In genomic region chr5:173091981-173092380, GRCh38 we compare ENCODE assay signal across 22 cellular contexts. TPM values are rescaled to one million over a fixed set of nuclear protein-coding genes. Genes with fewer than 3 reads are reported as not detected.
DNase-seq lines count a peak whose midpoint lies in the region; ATAC-seq, FAIRE-seq and TF ChIP-seq lines count a peak whose summit lies in the region.
"Had no signal": no experiment of that assay in that cellular context is flagged by ENCODE, and none has a peak within 500 bp of the region (broad histone marks: within the 10 kb centered on the region; RNA-seq: fewer than 3 reads in every experiment).

No MANE protein-coding gene starts in this region.

- POLR2A ChIA-PET in activated CD4-positive, alpha-beta T cell treated with anti-CD3 and anti-CD28 coated beads for 36 hours (lab: Charles Lee) = no interaction called here
- POLR2A ChIA-PET in GM12878 (lab: Charles Lee) = interaction anchor here (0.8 kb wide), 1 partner anchor 54 kb away, joined by 4 read pairs; no protein-coding TSS in a partner anchor

- no peak for TF ChIP-seq RAD21 in GM12878 (IDR thresholded peaks at IDR 0.05; ENCODE audit: insufficient read depth, low read depth, low read length)

- no peak overlapping the region for H3K9ac ChIP-seq in GM12878 (ENCODE audit: control insufficient read depth, insufficient read depth, low read length)
- H3K9ac ChIP-seq: BLaER1 treated with 17β-estradiol and CSF1 and Interleukin-3, amounts not matched to agents 10 nM and 100 nM had no signal

- no peak overlapping the region for H2AFZ ChIP-seq in GM12878 (ENCODE audit: control insufficient read depth, low read depth, low read length)

- H3K4me1 Mint-ChIP-seq in activated CD4-positive, alpha-beta T cell treated with anti-CD3 and anti-CD28 coated beads for 36 hours = peaks cover 39% of the 10 kb centered on the region
- peaks cover 19% of the 10 kb centered on the region for H3K4me1 Mint-ChIP-seq in T-helper 17 cell
- H3K4me1 Mint-ChIP-seq in stimulated activated effector memory CD8-positive, alpha-beta T cell treated with anti-CD3 and anti-CD28 coated beads, Interleukin-12 subunit alpha, Interleukin-12 subunit beta, amount 100 ng/mL, for 72 hours = peaks cover 23% of the 10 kb centered on the region

- no peaks in the 10 kb centered on the region for H3K27me3 ChIP-seq in GM12878 (replicated peaks in 1 of 2; ENCODE audit: control insufficient read depth in 2 of 2, insufficient read depth in 2 of 2, low read length in 1 of 2)
- no peaks in the 10 kb centered on the region for H3K27me3 ChIP-seq in gastrocnemius medialis
- H3K27me3 ChIP-seq: BLaER1 treated with 17β-estradiol and CSF1 and Interleukin-3, amounts not matched to agents 10 nM and 100 nM had no signal

- RAD21 ChIA-PET in GM12878 (lab: Charles Lee; ENCODE audit: unreplicated experiment) = no interaction called here

- H3K4me2 ChIP-seq in GM12878 (ENCODE audit: control insufficient read depth, insufficient read depth) = no peak overlapping the region
- H3K4me2 ChIP-seq: A549; BLaER1 treated with 17β-estradiol and CSF1 and Interleukin-3, amounts not matched to agents 10 nM and 100 nM had no signal

- H3K9me3 ChIP-seq in T-helper 17 cell (ENCODE audit: control insufficient read depth, low read length, poor library complexity, severe bottlenecking) = no peaks in the 10 kb centered on the region
- H3K9me3 ChIP-seq in GM12878 (replicated peaks; ENCODE audit: control insufficient read depth, insufficient read depth, low read length) = no peaks in the 10 kb centered on the region
- no peaks in the 10 kb centered on the region for H3K9me3 ChIP-seq in gastrocnemius medialis
- H3K9me3 ChIP-seq: A549; BLaER1 treated with 17β-estradiol and CSF1 and Interleukin-3, amounts not matched to agents 10 nM and 100 nM; Caco-2 had no signal

- H3K4me3 Mint-ChIP-seq in activated CD4-positive, alpha-beta T cell treated with anti-CD3 and anti-CD28 coated beads for 36 hours = no peak overlapping the region
- no peak overlapping the region for H3K4me3 Mint-ChIP-seq in T-helper 17 cell
- H3K4me3 Mint-ChIP-seq in stimulated activated effector memory CD8-positive, alpha-beta T cell treated with anti-CD3 and anti-CD28 coated beads, Interleukin-12 subunit alpha, Interleukin-12 subunit beta, amount 100 ng/mL, for 72 hours = no peak overlapping the region
- H3K4me3 Mint-ChIP-seq: B cell; CD4-positive, alpha-beta T cell; CD8-positive, alpha-beta T cell had no signal

- no peaks in the 10 kb centered on the region for H3K79me2 ChIP-seq in GM12878 (ENCODE audit: control insufficient read depth, insufficient read depth, low read length)

- H3K36me3 Mint-ChIP-seq in activated CD4-positive, alpha-beta T cell treated with anti-CD3 and anti-CD28 coated beads for 36 hours (ENCODE audit: low read depth) = peaks cover 12% of the 10 kb centered on the region
- peaks cover 2% of the 10 kb centered on the region for H3K36me3 Mint-ChIP-seq in T-helper 17 cell (ENCODE audit: low read depth)
- H3K36me3 Mint-ChIP-seq in stimulated activated effector memory CD8-positive, alpha-beta T cell treated with anti-CD3 and anti-CD28 coated beads, Interleukin-12 subunit alpha, Interleukin-12 subunit beta, amount 100 ng/mL, for 72 hours = peaks cover 49% of the 10 kb centered on the region

- ATAC-seq in activated CD4-positive, alpha-beta T cell treated with anti-CD3 and anti-CD28 coated beads for 36 hours = peak; percentile 51
- ATAC-seq in T-helper 17 cell (no peak), GM12878 (no peak), gastrocnemius medialis (no peak)
- ATAC-seq in stimulated activated effector memory CD8-positive, alpha-beta T cell treated with anti-CD3 and anti-CD28 coated beads, Interleukin-12 subunit alpha, Interleukin-12 subunit beta, amount 100 ng/mL, for 72 hours = peak; percentile 59
- ATAC-seq: A549; CD8-positive, alpha-beta T cell had no signal

- 86% methylated on average over 5 of the region's 5 CpGs for WGBS in GM12878 (ENCODE audit: insufficient coverage, insufficient replicate concordance, low lambda C conversion rate, missing lambda C conversion rate)

- H3K27me3 Mint-ChIP-seq in activated CD4-positive, alpha-beta T cell treated with anti-CD3 and anti-CD28 coated beads for 36 hours = no peaks in the 10 kb centered on the region
- no peaks in the 10 kb centered on the region for H3K27me3 Mint-ChIP-seq in T-helper 17 cell
- H3K27me3 Mint-ChIP-seq: B cell; CD4-positive, alpha-beta T cell had no signal

- H3K27ac ChIP-seq in GM12878 (ENCODE audit: control insufficient read depth, insufficient read depth) = no peak overlapping the region
- no peak overlapping the region for H3K27ac ChIP-seq in gastrocnemius medialis
- H3K27ac ChIP-seq: 22Rv1; A549; BLaER1 treated with 17β-estradiol and CSF1 and Interleukin-3, amounts not matched to agents 10 nM and 100 nM; C4-2B had no signal

- no peak overlapping the region for H3K4me3 ChIP-seq in GM12878
- no peak overlapping the region for H3K4me3 ChIP-seq in gastrocnemius medialis
- H3K4me3 ChIP-seq: A549; BLaER1 treated with 17β-estradiol and CSF1 and Interleukin-3, amounts not matched to agents 10 nM and 100 nM had no signal

- SMC1A ChIA-PET in GM12878 (lab: Charles Lee; ENCODE audit: uncharacterized antibody, unreplicated experiment) = interaction anchor here (1.0 kb wide), 1 partner anchor 35 kb away, joined by 3 read pairs; no protein-coding TSS in a partner anchor

- H3K9me3 Mint-ChIP-seq in activated CD4-positive, alpha-beta T cell treated with anti-CD3 and anti-CD28 coated beads for 36 hours (ENCODE audit: low read depth) = no peaks in the 10 kb centered on the region
- H3K9me3 Mint-ChIP-seq in stimulated activated effector memory CD8-positive, alpha-beta T cell treated with anti-CD3 and anti-CD28 coated beads, Interleukin-12 subunit alpha, Interleukin-12 subunit beta, amount 100 ng/mL, for 72 hours = no peaks in the 10 kb centered on the region
- H3K9me3 Mint-ChIP-seq: CD4-positive, alpha-beta T cell; CD8-positive, alpha-beta T cell had no signal

- H4K20me1 ChIP-seq in GM12878 (ENCODE audit: control insufficient read depth, insufficient read depth) = no peaks in the 10 kb centered on the region

- no peak for FAIRE-seq in GM12878 (lab: Jason Lieb, UNC)
- FAIRE-seq: A549, D721Med, GM12891, GM19239 had no signal

- in situ Hi-C loops in GM12878 (cut with MboI) = no loop called here
- in situ Hi-C loops in gastrocnemius medialis (cut with MboI; ENCODE audit: low sequenced_read_pairs in 4 of 4) = no loop called here

- no peak overlapping the region for H3K27ac Mint-ChIP-seq in activated CD4-positive, alpha-beta T cell treated with anti-CD3 and anti-CD28 coated beads for 36 hours
- H3K27ac Mint-ChIP-seq in T-helper 17 cell = peak overlapping the region; percentile 49
- H3K27ac Mint-ChIP-seq in stimulated activated effector memory CD8-positive, alpha-beta T cell treated with anti-CD3 and anti-CD28 coated beads, Interleukin-12 subunit alpha, Interleukin-12 subunit beta, amount 100 ng/mL, for 72 hours = no peak overlapping the region
- H3K27ac Mint-ChIP-seq: B cell; CD8-positive, alpha-beta T cell had no signal

- TF ChIP-seq EP300 in GM12878 (IDR thresholded peaks at IDR 0.05; ENCODE audit: borderline replicate concordance in 1 of 2, control insufficient read depth in 1 of 2, low read depth in 2 of 2, low read length in 2 of 2) = no peak

- no TSS peak for BruUV-seq in GM12878 (replicated peaks; lab: Mats Ljungman, UMichigan)

- H3K4me1 ChIP-seq in GM12878 (ENCODE audit: control insufficient read depth, insufficient read depth, low read length) = no peaks in the 10 kb centered on the region
- H3K4me1 ChIP-seq in gastrocnemius medialis = peaks cover 20 to 30% of the 10 kb centered on the region in 2 donors

- no peak for TF ChIP-seq CTCF in GM12878 (IDR thresholded peaks at IDR 0.05 in 2 of 3, conservative IDR thresholded peaks at IDR 0.05 in 1 of 3; ENCODE audit: control insufficient read depth in 2 of 3, extremely low read depth in 1 of 3, insufficient read depth in 1 of 3, low read depth in 3 of 3, low read length in 3 of 3)
- TF ChIP-seq CTCF in gastrocnemius medialis (IDR thresholded peaks at IDR 0.05 in 4 of 5, conservative IDR thresholded peaks at IDR 0.05 in 1 of 5) = no peak

- H3K36me3 ChIP-seq in GM12878 (ENCODE audit: control insufficient read depth in 2 of 2, insufficient read depth in 2 of 2, low read length in 1 of 2) (no peaks in the 10 kb centered on the region), gastrocnemius medialis (peaks cover 0 to 23% of the 10 kb centered on the region in 2 donors)

- TF ChIP-seq POLR2A in GM12878 (IDR thresholded peaks at IDR 0.05; ENCODE audit: low read depth, low read length) = no peak
- no peak for TF ChIP-seq POLR2A in gastrocnemius medialis (IDR thresholded peaks at IDR 0.05)

- CTCF ChIA-PET in activated CD4-positive, alpha-beta T cell treated with anti-CD3 and anti-CD28 coated beads for 36 hours (lab: Charles Lee) = no interaction called here
- CTCF ChIA-PET in GM12878 (lab: Yijun Ruan, JAX) = no interaction called here

- DNase-seq in activated CD4-positive, alpha-beta T cell treated with anti-CD3 and anti-CD28 coated beads for 36 hours = no peak
- DNase-seq in activated CD4-positive, alpha-beta T cell treated with anti-CD3 and anti-CD28 coated beads, Interleukin-2, amount 50 U/mL, for 1 hour = no peak
- DNase-seq in T-helper 17 cell = no peak
- no peak for DNase-seq in GM12878 (ENCODE audit: low read depth, low spot score)
- no peak for DNase-seq in stimulated activated effector memory CD8-positive, alpha-beta T cell treated with anti-CD3 and anti-CD28 coated beads, Interleukin-12 subunit alpha, Interleukin-12 subunit beta, amount 100 ng/mL, for 72 hours (ENCODE audit: low spot score in 2 of 2)
- no peak for DNase-seq in gastrocnemius medialis
- no peak for DNase-seq in SK-N-DZ (ENCODE audit: low spot score)
- DNase-seq: AML-193; Caco-2; Calu3; CD4-positive, alpha-beta T cell; CD8-positive, alpha-beta T cell; DMS79 treated with DMSO at 0.1 percent for 48 hours; GDM1 had no signal

- intact Hi-C loops in activated CD4-positive, alpha-beta T cell treated with anti-CD3 and anti-CD28 coated beads for 36 hours (cut with DNase I, micrococcal nuclease) = no loop called here
- intact Hi-C loops in GM12878 (cut with micrococcal nuclease; ENCODE audit: unreplicated experiment) = no loop called here
- intact Hi-C loops in gastrocnemius medialis (cut with DNase I; ENCODE audit: low total_unique reads) = no loop called here

RNA-seq across cellular contexts. Expression of gene CREBRF, which starts 35.8 kb away (rescaled TPM):
- 10 to 100 TPM; 10.2 to 11.3 TPM for total RNA-seq in activated CD4-positive, alpha-beta T cell treated with anti-CD3 and anti-CD28 coated beads for 36 hours
- total RNA-seq in T-helper 17 cell = 100 to 1,000 TPM in 1 of 2 donors, 10 to 100 TPM in 1; 93.8 to 110 TPM
- 62.7 and 66.4 TPM in 2 replicates for total RNA-seq in GM12878 (2013; cell fraction: nucleolus; rRNA removed)
- 6.0 and 9.0 TPM in 2 replicates for total RNA-seq in GM12878 (2014; rRNA removed)
- 6.5 and 6.6 TPM in 2 replicates for total RNA-seq in GM12878 (2014; rRNA removed; fragmentation: Illumina TruSeq; extraction: Trizol)
- total RNA-seq in GM12878 (2021) = 6.4 and 7.6 TPM in 2 replicates
- 6.3 TPM for polyA plus RNA-seq in GM12878 (2011; ENCODE audit: low read depth)
- 12.7 and 18.9 TPM in 2 replicates for polyA plus RNA-seq in GM12878 (2011; rRNA removed)
- polyA plus RNA-seq in GM12878 (2011; cell fraction: cytosol; rRNA removed) = 5.2 and 6.7 TPM in 2 replicates
- 8.6 and 16.8 TPM in 2 replicates for polyA plus RNA-seq in GM12878 (2011; cell fraction: nucleus; rRNA removed)
- polyA plus RNA-seq in GM12878 (2012) = 9.2 and 10.2 TPM in 2 replicates
- 4.7 and 5.0 TPM in 2 replicates for polyA plus RNA-seq in GM12878 (2014; fragmentation: Illumina TruSeq; extraction: Trizol)
- polyA plus RNA-seq in GM12878 (2014; fragmentation: Nextera tagmentation; extraction: Ambion mirVana) = 1 to 10 TPM; 1.2 to 1.4 TPM
- 3.2 and 5.7 TPM in 2 replicates for polyA plus RNA-seq in GM12878 (2014; rRNA removed)
- 1 to 10 TPM; 1.6 TPM for polyA plus RNA-seq in GM12878 (2016; fragmentation: Nextera tagmentation; extraction: Ambion mirVana)
- 23.6 and 24.2 TPM in 2 replicates for polyA minus RNA-seq in GM12878 (2011; rRNA and poly(A)+ RNA removed)
- polyA minus RNA-seq in GM12878 (2011; cell fraction: cytosol; rRNA and poly(A)+ RNA removed) = 5.9 and 9.1 TPM in 2 replicates
- 18.9 and 20.0 TPM in 2 replicates for polyA minus RNA-seq in GM12878 (2011; cell fraction: nucleus; rRNA and poly(A)+ RNA removed)
- 10 to 100 TPM; 20.3 to 35.0 (median 25.5) TPM for total RNA-seq in gastrocnemius medialis
- polyA plus RNA-seq in SK-N-DZ (2014; cell fraction: cytosol; rRNA removed) = 1.4 and 1.7 TPM in 2 replicates
- polyA plus RNA-seq in SK-N-DZ (2014; cell fraction: nucleus; rRNA removed) = 3.4 and 5.0 TPM in 2 replicates

RNA-seq across cellular contexts. Expression of gene BNIP1, which starts 52.4 kb away (rescaled TPM):
- 10 to 100 TPM; 24.2 to 26.8 TPM for total RNA-seq in activated CD4-positive, alpha-beta T cell treated with anti-CD3 and anti-CD28 coated beads for 36 hours
- total RNA-seq in T-helper 17 cell = 10 to 100 TPM; 27.0 to 30.4 TPM
- total RNA-seq in GM12878 (2013; cell fraction: nucleolus; rRNA removed) = 8.9 and 10.2 TPM in 2 replicates
- total RNA-seq in GM12878 (2014; rRNA removed) = 26.9 and 28.6 TPM in 2 replicates
- total RNA-seq in GM12878 (2014; rRNA removed; fragmentation: Illumina TruSeq; extraction: Trizol) = 24.4 and 25.6 TPM in 2 replicates
- total RNA-seq in GM12878 (2021) = 18.9 and 20.5 TPM in 2 replicates
- 14.2 TPM for polyA plus RNA-seq in GM12878 (2011; ENCODE audit: low read depth)
- polyA plus RNA-seq in GM12878 (2011; rRNA removed) = 29.2 and 32.6 TPM in 2 replicates
- 30.2 and 33.4 TPM in 2 replicates for polyA plus RNA-seq in GM12878 (2011; cell fraction: cytosol; rRNA removed)
- 17.7 and 19.2 TPM in 2 replicates for polyA plus RNA-seq in GM12878 (2011; cell fraction: nucleus; rRNA removed)
- 18.0 and 20.1 TPM in 2 replicates for polyA plus RNA-seq in GM12878 (2012)
- polyA plus RNA-seq in GM12878 (2014; fragmentation: Illumina TruSeq; extraction: Trizol) = 30.8 and 34.5 TPM in 2 replicates
- polyA plus RNA-seq in GM12878 (2014; fragmentation: Nextera tagmentation; extraction: Ambion mirVana) = 10 to 100 TPM; 56.3 to 62.5 TPM
- polyA plus RNA-seq in GM12878 (2014; rRNA removed) = 23.1 and 26.3 TPM in 2 replicates
- polyA plus RNA-seq in GM12878 (2016; fragmentation: Nextera tagmentation; extraction: Ambion mirVana) = 10 to 100 TPM; 23.9 to 25.0 TPM
- 14.2 and 20.2 TPM in 2 replicates for polyA minus RNA-seq in GM12878 (2011; rRNA and poly(A)+ RNA removed)
- 2.4 and 5.2 TPM in 2 replicates for polyA minus RNA-seq in GM12878 (2011; cell fraction: cytosol; rRNA and poly(A)+ RNA removed)
- 3.1 and 5.5 TPM in 2 replicates for polyA minus RNA-seq in GM12878 (2011; cell fraction: nucleus; rRNA and poly(A)+ RNA removed)
- 10 to 100 TPM in 3 of 4 donors, 1 to 10 TPM in 1; 9.2 to 21.6 (median 17.1) TPM for total RNA-seq in gastrocnemius medialis
- polyA plus RNA-seq in SK-N-DZ (2014; cell fraction: cytosol; rRNA removed) = 36.6 and 41.5 TPM in 2 replicates
- 18.0 and 18.6 TPM in 2 replicates for polyA plus RNA-seq in SK-N-DZ (2014; cell fraction: nucleus; rRNA removed)

Comparison
In these comparisons a context has a peak if more than half of its experiments do, and no peak if none do; other contexts are left out.
1. ATAC-seq: peak in activated CD4-positive, alpha-beta T cell treated with anti-CD3 and anti-CD28 coated beads for 36 hours (single experiment) and stimulated activated effector memory CD8-positive, alpha-beta T cell treated with anti-CD3 and anti-CD28 coated beads, Interleukin-12 subunit alpha, Interleukin-12 subunit beta, amount 100 ng/mL, for 72 hours (single experiment); none in T-helper 17 cell (single experiment), GM12878 (single experiment) and gastrocnemius medialis (0 of 2).